ENCODE assay signal across 19 cellular contexts in the genomic region with DNA sequence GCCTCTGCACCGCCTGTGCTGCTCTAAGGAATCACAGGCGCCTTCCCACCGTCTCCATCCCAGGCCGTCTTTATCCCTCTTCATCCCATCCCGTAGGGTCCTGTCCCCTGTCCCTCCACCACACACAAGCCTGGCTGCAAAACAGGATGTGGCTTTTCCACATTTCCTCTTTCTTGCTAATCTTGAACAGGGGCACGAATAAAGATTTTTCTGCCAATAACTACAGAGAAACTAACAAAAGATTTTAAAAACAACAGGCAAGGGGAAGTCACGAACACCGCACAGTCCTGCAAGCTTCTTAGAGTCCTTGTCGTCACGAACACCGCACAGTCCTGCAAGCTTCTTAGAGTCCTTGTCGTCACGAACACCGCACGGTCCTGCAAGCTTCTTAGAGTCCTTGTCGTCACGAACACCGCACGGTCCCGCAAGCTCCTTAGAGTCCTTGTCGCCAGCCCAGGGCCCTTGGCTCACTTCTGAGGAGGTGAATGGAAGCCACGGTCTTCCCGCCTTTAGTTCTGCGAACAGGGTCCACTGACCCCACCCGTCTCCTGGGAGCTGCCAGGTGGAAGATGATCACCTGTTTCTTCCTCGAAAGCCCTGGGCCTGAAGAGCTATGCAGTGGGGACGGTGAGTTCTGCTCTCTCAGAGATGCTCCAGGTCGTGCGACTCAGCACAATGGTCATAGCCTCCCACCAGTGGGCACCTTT. TPM values are rescaled to one million over a fixed set of nuclear protein-coding genes. Genes with fewer than 3 reads are reported as not detected.
DNase-seq lines count a peak whose midpoint lies in the region; ATAC-seq and TF ChIP-seq lines count a peak whose summit lies in the region.
"Had no signal": no experiment of that assay in that cellular context is flagged by ENCODE, and none has a peak within 500 bp of the region (broad histone marks: within the 10 kb centered on the region; RNA-seq: fewer than 3 reads in every experiment).

No MANE protein-coding gene starts in this region.

- H3K36me3 ChIP-seq in DND-41 (ENCODE audit: insufficient read depth, low read length) (no peaks in the 10 kb centered on the region), psoas muscle (ENCODE audit: insufficient read depth in 1 of 2, low read depth in 1 of 2) (no peaks in the 10 kb centered on the region)
- H3K36me3 ChIP-seq: adrenal gland, colonic mucosa, heart left ventricle had no signal

- H3K9me3 ChIP-seq in DND-41 (ENCODE audit: insufficient read depth, low read length, severe bottlenecking) (no peaks in the 10 kb centered on the region), psoas muscle (no peaks in the 10 kb centered on the region)
- H3K9me3 ChIP-seq: adrenal gland, colonic mucosa, heart left ventricle had no signal

- DNase-seq in CD1c-positive myeloid dendritic cell (ENCODE audit: extremely low spot score) (peak; percentile 75), DND-41 (no peak), OCI-M1 (lab: John Stamatoyannopoulos, UW) (peak; percentile 11), mesenteric fat pad (ENCODE audit: low spot score) (peak; percentile 83), GM19240 (ENCODE audit: insufficient read length, low spot score) (no peak), psoas muscle (no peak)
- DNase-seq: colonic mucosa; GDM1; midbrain; NCI-H1092 treated with DMSO at 0.1 percent for 48 hours; NCI-H2029 treated with DMSO at 0.1 percent for 48 hours; NCI-H345; nephron progenitor cell; stimulated activated CD4-positive, alpha-beta T cell treated with anti-CD3 and anti-CD28 coated beads, Interleukin-2, amount 100 ng/mL, for 48 hours had no signal

- 86 to 92% (median 90%) methylated on average over 29 of the region's 29 CpGs for WGBS in psoas muscle, 3 donors

- H4K20me1 ChIP-seq in DND-41 (ENCODE audit: insufficient read depth, low read length): no peaks in the 10 kb centered on the region

- no peak overlapping the region for H2AFZ ChIP-seq in DND-41 (ENCODE audit: low read depth, low read length)

- no peaks in the 10 kb centered on the region for H3K27me3 ChIP-seq in DND-41 (ENCODE audit: insufficient read depth, low read length, poor library complexity)
- H3K27me3 ChIP-seq in psoas muscle (ENCODE audit: insufficient read depth in 3 of 3, low read length in 2 of 3): no peaks in the 10 kb centered on the region
- H3K27me3 ChIP-seq: adrenal gland, colonic mucosa had no signal

- H3K27ac ChIP-seq in DND-41 (ENCODE audit: low read length): peak overlapping the region; percentile 27; the same call in 1 of the 2 replicates
- no peak overlapping the region for H3K27ac ChIP-seq in psoas muscle
- H3K27ac ChIP-seq: adrenal gland, colonic mucosa, heart left ventricle had no signal

- H3K9ac ChIP-seq in DND-41 (ENCODE audit: low read depth, low read length): no peak overlapping the region

- TF ChIP-seq CTCF in DND-41 (IDR thresholded peaks at IDR 0.05; ENCODE audit: borderline replicate concordance, extremely low read depth, low read length, poor library complexity, severe bottlenecking) (no peak), psoas muscle (IDR thresholded peaks at IDR 0.05) (no peak)

- H3K4me1 ChIP-seq in DND-41 (ENCODE audit: insufficient read depth, low read length) (peaks cover 19% of the 10 kb centered on the region), psoas muscle (no peaks in the 10 kb centered on the region)
- H3K4me1 ChIP-seq: adrenal gland, colonic mucosa had no signal

- H3K4me2 ChIP-seq in DND-41 (ENCODE audit: insufficient read depth, low read length): no peak overlapping the region
- H3K4me2 ChIP-seq: smooth muscle cell had no signal

- intact Hi-C loops in psoas muscle (cut with DNase I): no loop called here

- no peaks in the 10 kb centered on the region for H3K79me2 ChIP-seq in DND-41 (ENCODE audit: insufficient read depth, low read length)

- no peak overlapping the region for H3K4me3 ChIP-seq in DND-41 (ENCODE audit: low read depth in 1 of 2, low read length in 2 of 2)
- no peak overlapping the region for H3K4me3 ChIP-seq in psoas muscle
- H3K4me3 ChIP-seq: adrenal gland, colonic mucosa, heart left ventricle, smooth muscle cell had no signal

- ATAC-seq in DND-41 (ENCODE audit: insufficient read depth, low read depth) (0 out of 3 replicates have a peak, but pooled peaks have one; percentile 28), psoas muscle (no peak), GM18867 (IDR thresholded peaks at IDR 0.05; ENCODE audit: unreplicated experiment) (no peak), HG03342 (IDR thresholded peaks at IDR 0.05; ENCODE audit: unreplicated experiment) (no peak)

RNA-seq across cellular contexts. Expression of a gene that starts 10.3 kb away (rescaled TPM):
- total RNA-seq in mesenteric fat pad: 43.6 TPM
- total RNA-seq in psoas muscle: 10 to 100 TPM in 1 of 4 donors, 1 to 10 TPM in 3; 4.0 to 11.1 (median 6.6) TPM
- 10 to 100 TPM in 1 of 3 donors, 1 to 10 TPM in 2; 5.3 to 20.0 (median 9.5) TPM for polyA plus RNA-seq in psoas muscle

Comparison
In these comparisons a context has a peak if more than half of its experiments do, and no peak if none do; other contexts are left out.
1. DNase-seq: peak in CD1c-positive myeloid dendritic cell (single experiment), OCI-M1 (single experiment) and mesenteric fat pad (single experiment); none in DND-41 (single experiment), GM19240 (single experiment) and psoas muscle (0 of 2).